11 cellular contexts compared by ENCODE assay signal in genomic region chr2:186887107-186888090, GRCh38. TPM values are rescaled to one million over a fixed set of nuclear protein-coding genes. Genes with fewer than 3 reads are reported as not detected.
DNase-seq lines count a peak whose midpoint lies in the region; ATAC-seq, FAIRE-seq and TF ChIP-seq lines count a peak whose summit lies in the region.
"Had no signal": no experiment of that assay in that cellular context is flagged by ENCODE, and none has a peak within 500 bp of the region (broad histone marks: within the 10 kb centered on the region; RNA-seq: fewer than 3 reads in every experiment).

No MANE protein-coding gene starts in this region.

- H3K27ac Mint-ChIP-seq in neural crest cell (ENCODE audit: unreplicated experiment): peak overlapping the region; percentile 51

- peaks cover 8% of the 10 kb centered on the region for H3K36me3 Mint-ChIP-seq in neural crest cell (ENCODE audit: low read depth)

- DNase-seq in ELF-1 (ENCODE audit: low read depth, low spot score): peak; percentile 5
- DNase-seq in neural crest cell (ENCODE audit: low read depth, low spot score): no peak
- no peak for DNase-seq in NCI-H774 (lab: John Stamatoyannopoulos, UW)
- DNase-seq in foreskin melanocyte: no peak
- no peak for DNase-seq in NCI-H2107 (lab: John Stamatoyannopoulos, UW)
- no peak for DNase-seq in 8988T
- DNase-seq: C1 segment of cervical spinal cord had no signal

- H3K9me3 Mint-ChIP-seq in neural crest cell: peaks cover 4% of the 10 kb centered on the region

- no peak for TF ChIP-seq CTCF in neural crest cell (conservative IDR thresholded peaks at IDR 0.05)

- H3K27me3 Mint-ChIP-seq in neural crest cell (ENCODE audit: low read depth): no peaks in the 10 kb centered on the region

- peaks cover 20% of the 10 kb centered on the region for H3K4me1 Mint-ChIP-seq in neural crest cell

- FAIRE-seq in endometrium (lab: Jason Lieb, UNC): peak; percentile 76
- FAIRE-seq: GM18507 had no signal

- ATAC-seq in HG03196 (IDR thresholded peaks at IDR 0.05; ENCODE audit: unreplicated experiment): peak; percentile 69

- no peak overlapping the region for H3K4me3 Mint-ChIP-seq in neural crest cell

RNA-seq across cellular contexts. Expression of gene ZSWIM2, which starts 38.4 kb away (rescaled TPM):
- total RNA-seq in neural crest cell: not detected in 2 replicates
- total RNA-seq: mononuclear cell had no signal
